In genomic region chr13:93480553-93481106, GRCh38 we compare ENCODE assay signal across 25 cellular contexts.
"Had no signal": no experiment of that assay in that cellular context is flagged by ENCODE, and none has a peak within 500 bp of the region (broad histone marks: within the 10 kb centered on the region; RNA-seq: fewer than 3 reads in every experiment).

No MANE protein-coding gene starts in this region.

- H3K36me3 Mint-ChIP-seq: activated CD4-positive, alpha-beta memory T cell treated with anti-CD3 and anti-CD28 coated beads for 36 hours; activated naive CD4-positive, alpha-beta T cell treated with anti-CD3 and anti-CD28 coated beads, Interleukin-2, amount 50 U/mL, for 72 hours; T-cell had no signal

- FAIRE-seq: TTC549 had no signal

- H3K4me1 Mint-ChIP-seq: activated CD4-positive, alpha-beta T cell treated with anti-CD3 and anti-CD28 coated beads, Interleukin-2, amount 10 ng/mL, durations not matched to agents 7 days and 5 days; activated naive CD8-positive, alpha-beta T cell treated with anti-CD3 and anti-CD28 coated beads, Interleukin-2, amount 50 U/mL, for 24 hours; T-cell had no signal

- H3K27ac Mint-ChIP-seq: activated CD4-positive, alpha-beta memory T cell treated with anti-CD3 and anti-CD28 coated beads for 36 hours; activated CD4-positive, alpha-beta T cell treated with anti-CD3 and anti-CD28 coated beads, Interleukin-2, amount 10 ng/mL, durations not matched to agents 7 days and 5 days; activated naive CD4-positive, alpha-beta T cell treated with anti-CD3 and anti-CD28 coated beads, Interleukin-2, amount 50 U/mL, for 72 hours; activated naive CD8-positive, alpha-beta T cell treated with anti-CD3 and anti-CD28 coated beads, Interleukin-2, amount 50 U/mL, for 24 hours; T-cell had no signal

- H3K9me3 Mint-ChIP-seq: activated CD4-positive, alpha-beta memory T cell treated with anti-CD3 and anti-CD28 coated beads for 36 hours; activated CD4-positive, alpha-beta T cell treated with anti-CD3 and anti-CD28 coated beads, Interleukin-2, amount 10 ng/mL, durations not matched to agents 7 days and 5 days; activated naive CD8-positive, alpha-beta T cell treated with anti-CD3 and anti-CD28 coated beads, Interleukin-2, amount 50 U/mL, for 24 hours; activated T-cell treated with anti-CD3 and anti-CD28 coated beads, Interleukin-2, amount 50 U/mL, for 4 hours; T-cell had no signal

- H3K27ac ChIP-seq: SK-N-MC, VCaP had no signal

- H3K4me3 Mint-ChIP-seq: activated CD4-positive, alpha-beta memory T cell treated with anti-CD3 and anti-CD28 coated beads for 36 hours; activated CD4-positive, alpha-beta T cell treated with anti-CD3 and anti-CD28 coated beads, Interleukin-2, amount 10 ng/mL, durations not matched to agents 7 days and 5 days; activated naive CD8-positive, alpha-beta T cell treated with anti-CD3 and anti-CD28 coated beads, Interleukin-2, amount 50 U/mL, for 24 hours; activated T-cell treated with anti-CD3 and anti-CD28 coated beads, Interleukin-2, amount 50 U/mL, for 4 hours; T-cell had no signal

- DNase-seq: activated CD4-positive, alpha-beta memory T cell treated with anti-CD3 and anti-CD28 coated beads for 36 hours; activated CD4-positive, alpha-beta T cell treated with anti-CD3 and anti-CD28 coated beads, Interleukin-2, amount 10 ng/mL, durations not matched to agents 7 days and 5 days; activated CD4-positive, CD25-positive, alpha-beta regulatory T cell; activated CD8-positive, alpha-beta memory T cell treated with anti-CD3 and anti-CD28 coated beads for 24 hours; activated effector memory CD4-positive, alpha-beta T cell treated with anti-CD3 and anti-CD28 coated beads, Interleukin-2, amount 50 U/mL, for 16 hours; activated naive CD4-positive, alpha-beta T cell treated with Interleukin-2 at 50 U/mL for 16 hours; activated naive CD8-positive, alpha-beta T cell treated with anti-CD3 and anti-CD28 coated beads, Interleukin-2, amount 50 U/mL, for 24 hours; activated T-cell treated with anti-CD3 and anti-CD28 coated beads, Interleukin-2, amount 50 U/mL, for 4 hours; amygdala; central memory CD4-positive, alpha-beta T cell; KG1; NCI-H1048; NCI-H146; NCI-H187 treated with DMSO at 0.1 percent for 48 hours; NCI-H2081 treated with DMSO at 0.1 percent for 48 hours; NCI-H446; NCI-H524; RPMI8226; T-cell; T-helper 2 cell; T1000 had no signal

- H3K27me3 Mint-ChIP-seq: activated CD4-positive, alpha-beta memory T cell treated with anti-CD3 and anti-CD28 coated beads for 36 hours; activated CD4-positive, alpha-beta T cell treated with anti-CD3 and anti-CD28 coated beads, Interleukin-2, amount 10 ng/mL, durations not matched to agents 7 days and 5 days; activated naive CD8-positive, alpha-beta T cell treated with anti-CD3 and anti-CD28 coated beads, Interleukin-2, amount 50 U/mL, for 24 hours; T-cell had no signal

- H3K4me3 ChIP-seq: SK-N-MC had no signal
